ENCODE assay signal across 8 cellular contexts in the genomic region with DNA sequence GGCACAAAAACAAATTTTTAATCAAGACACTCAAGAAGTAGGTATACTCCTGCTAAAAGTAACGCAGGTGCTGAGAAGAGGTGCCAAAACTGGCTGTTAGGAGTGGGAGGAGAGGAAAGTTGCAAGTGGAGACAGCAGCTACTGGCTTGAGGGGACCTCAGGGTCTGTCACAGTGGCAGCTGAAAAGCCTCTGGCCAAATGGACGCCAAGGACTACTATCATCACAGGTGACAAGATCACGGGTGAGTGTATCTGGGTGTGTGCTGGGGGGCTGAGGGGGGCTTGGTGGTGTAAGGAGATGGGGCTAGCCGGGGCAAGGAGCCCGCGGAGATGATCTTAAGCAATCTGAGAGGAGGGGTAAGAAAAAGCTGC. TPM values are rescaled to one million over a fixed set of nuclear protein-coding genes. Genes with fewer than 3 reads are reported as not detected.
DNase-seq lines count a peak whose midpoint lies in the region; ATAC-seq and TF ChIP-seq lines count a peak whose summit lies in the region.

No MANE protein-coding gene starts in this region.

- POLR2A ChIA-PET in WTC11 (lab: Charles Lee), result no interaction called here

- peaks cover 41% of the 10 kb centered on the region for H3K36me3 Mint-ChIP-seq in WTC11

- peak overlapping the region in 20 of 21 experiments; percentile 58 to 97 (median 89) for H3K27ac ChIP-seq in skin epidermis

- peak overlapping the region; percentile 69 for H3K27ac Mint-ChIP-seq in WTC11

- H3K4me3 ChIP-seq in skin epidermis, result peak overlapping the region; percentile 54 to 98 (median 89)

- peak overlapping the region; percentile 79 for H3K4me3 Mint-ChIP-seq in WTC11

- ATAC-seq in HG02763 (IDR thresholded peaks at IDR 0.05; ENCODE audit: unreplicated experiment) (peak; percentile 12), WTC11 (no peak)

- CTCF ChIA-PET in WTC11 (lab: Charles Lee), result interaction anchor here (0.6 to 1.5 kb wide), 2 partner anchors 30 to 331 kb away, joined by 3 to 6 read pairs; no protein-coding TSS in a partner anchor

- TF ChIP-seq CTCF in WTC11 (IDR thresholded peaks at IDR 0.05), result no peak

- H3K4me1 Mint-ChIP-seq in WTC11, result peaks cover 47% of the 10 kb centered on the region

- peaks cover 22% of the 10 kb centered on the region for H3K9me3 Mint-ChIP-seq in WTC11

- H3K27me3 Mint-ChIP-seq in WTC11 (ENCODE audit: low read depth), result no peaks in the 10 kb centered on the region; the same call in 1 of the 2 replicates

- peak; percentile 4 for DNase-seq in EL
- DNase-seq in WTC11 (ENCODE audit: low spot score), result no peak
- peak; percentile 15 for DNase-seq in hepatic stellate cell (ENCODE audit: low spot score)
- no peak for DNase-seq in epidermal melanocyte (ENCODE audit: insufficient read length, low spot score)
- DNase-seq in stimulated activated CD4-positive, alpha-beta T cell treated with anti-CD3 and anti-CD28 coated beads, Interleukin-4, amount 100 ng/mL, for 1 hour, result no peak
- DNase-seq in NCI-H82 (lab: John Stamatoyannopoulos, UW), result no peak

TF ChIP-seq in WTC11, 78 proteins besides CTCF, POLR2A, EP300 and RAD21:
- TF ChIP-seq, protein P1, sequence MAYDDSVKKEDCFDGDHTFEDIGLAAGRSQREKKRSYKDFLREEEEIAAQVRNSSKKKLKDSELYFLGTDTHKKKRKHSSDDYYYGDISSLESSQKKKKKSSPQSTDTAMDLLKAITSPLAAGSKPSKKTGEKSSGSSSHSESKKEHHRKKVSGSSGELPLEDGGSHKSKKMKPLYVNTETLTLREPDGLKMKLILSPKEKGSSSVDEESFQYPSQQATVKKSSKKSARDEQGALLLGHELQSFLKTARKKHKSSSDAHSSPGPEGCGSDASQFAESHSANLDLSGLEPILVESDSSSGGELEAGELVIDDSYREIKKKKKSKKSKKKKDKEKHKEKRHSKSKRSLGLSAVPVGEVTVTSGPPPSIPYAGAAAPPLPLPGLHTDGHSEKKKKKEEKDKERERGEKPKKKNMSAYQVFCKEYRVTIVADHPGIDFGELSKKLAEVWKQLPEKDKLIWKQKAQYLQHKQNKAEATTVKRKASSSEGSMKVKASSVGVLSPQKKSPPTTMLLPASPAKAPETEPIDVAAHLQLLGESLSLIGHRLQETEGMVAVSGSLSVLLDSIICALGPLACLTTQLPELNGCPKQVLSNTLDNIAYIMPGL (CRISPR knock-in tag; IDR thresholded peaks at IDR 0.05), result no peak
- TF ChIP-seq ETV6 (CRISPR knock-in tag; IDR thresholded peaks at IDR 0.05) (no peak), CREM (CRISPR knock-in tag; IDR thresholded peaks at IDR 0.05) (0 out of 2 replicates have a peak, but pooled peaks have one; percentile 10)
TF ChIP-seq in WTC11: peak in this region for 1.

RNA-seq across cellular contexts. Expression of a gene that starts 0.7 kb away (rescaled TPM):
- total RNA-seq in WTC11 (2021), result 29.9 to 33.3 TPM (median 32.4 TPM) in 3 replicates

RNA-seq across cellular contexts. Expression of a gene that starts 13.5 kb away (rescaled TPM):
- total RNA-seq in WTC11 (2021), result not detected in 3 replicates

Comparison
In these comparisons a context has a peak if more than half of its experiments do, and no peak if none do; other contexts are left out.
1. DNase-seq: peak in EL (single experiment) and hepatic stellate cell (single experiment); none in WTC11 (single experiment), epidermal melanocyte (single experiment), stimulated activated CD4-positive, alpha-beta T cell treated with anti-CD3 and anti-CD28 coated beads, Interleukin-4, amount 100 ng/mL, for 1 hour (single experiment) and NCI-H82 (single experiment).